Comparison of ENCODE assay signal across 13 cellular contexts in the genomic region with DNA sequence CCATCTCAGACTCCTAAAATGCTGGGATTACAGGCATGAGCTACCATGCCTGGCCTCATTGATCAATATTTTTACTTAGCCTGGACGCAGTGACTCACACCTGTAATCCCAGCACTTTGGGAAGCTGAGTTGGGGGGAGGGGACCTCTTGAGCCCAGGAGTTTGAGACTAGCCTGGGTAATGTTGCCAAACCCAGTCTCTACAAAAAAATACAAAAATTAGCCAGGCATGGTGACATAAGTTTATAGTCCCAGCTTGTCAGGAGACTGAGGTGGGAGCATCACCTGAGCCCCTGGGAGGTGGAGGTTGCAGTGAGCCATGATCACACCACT. TPM values are rescaled to one million over a fixed set of nuclear protein-coding genes. Genes with fewer than 3 reads are reported as not detected.
A peak's percentile ranks its signal among the peaks of the same experiment; 100 is the strongest.
DNase-seq lines count a peak whose midpoint lies in the region; ATAC-seq and TF ChIP-seq lines count a peak whose summit lies in the region.
"Had no signal": no experiment of that assay in that cellular context is flagged by ENCODE, and none has a peak within 500 bp of the region (broad histone marks: within the 10 kb centered on the region; RNA-seq: fewer than 3 reads in every experiment).

No MANE protein-coding gene starts in this region.

- peaks cover 43% of the 10 kb centered on the region for H3K4me1 Mint-ChIP-seq in HFFc6 (ENCODE audit: low read depth)
- H3K4me1 Mint-ChIP-seq in activated T-helper 17 cell treated with anti-CD3 and anti-CD28 coated beads, Interleukin-2, amount 50 U/mL, for 72 hours = peaks cover 28% of the 10 kb centered on the region

- H3K9me3 ChIP-seq in mesodermal cell (ENCODE audit: control insufficient read depth, low read length) (peaks cover 3% of the 10 kb centered on the region), Peyer's patch (no peaks in the 10 kb centered on the region)
- H3K9me3 ChIP-seq: mucosa of descending colon had no signal

- ATAC-seq in activated T-helper 17 cell treated with anti-CD3 and anti-CD28 coated beads, Interleukin-2, amount 50 U/mL, for 72 hours (replicated peaks) = no peak
- no peak for ATAC-seq in GM21717 (IDR thresholded peaks at IDR 0.05; ENCODE audit: unreplicated experiment)
- no peak for ATAC-seq in HG03045 (IDR thresholded peaks at IDR 0.05; ENCODE audit: unreplicated experiment)
- ATAC-seq: mucosa of descending colon had no signal

- H3K36me3 Mint-ChIP-seq in HFFc6 (ENCODE audit: low read depth) = peaks cover 30% of the 10 kb centered on the region
- peaks cover 70% of the 10 kb centered on the region for H3K36me3 Mint-ChIP-seq in activated T-helper 17 cell treated with anti-CD3 and anti-CD28 coated beads, Interleukin-2, amount 50 U/mL, for 72 hours (ENCODE audit: low read depth)

- H3K4me3 ChIP-seq in mesodermal cell (ENCODE audit: extremely low read depth, insufficient read depth, low read length, poor library complexity, severe bottlenecking) = peak overlapping the region; percentile 90
- H3K4me3 ChIP-seq in Peyer's patch = no peak overlapping the region
- H3K4me3 ChIP-seq: mucosa of descending colon had no signal

- DNase-seq in HFFc6 (no peak), EL (no peak), Peyer's patch (no peak)
- DNase-seq: brain microvascular endothelial cell; DMS79 treated with DMSO at 0.1 percent for 48 hours; mucosa of descending colon; NCI-H510A; stimulated activated CD4-positive, alpha-beta T cell treated with anti-CD3 and anti-CD28 coated beads, Interleukin-15, amount 100 ng/mL, for 24 hours had no signal

- H3K27me3 Mint-ChIP-seq in HFFc6 (ENCODE audit: insufficient read depth) = peaks cover 5% of the 10 kb centered on the region
- no peaks in the 10 kb centered on the region for H3K27me3 Mint-ChIP-seq in activated T-helper 17 cell treated with anti-CD3 and anti-CD28 coated beads, Interleukin-2, amount 50 U/mL, for 72 hours

- TF ChIP-seq POLR2A in Peyer's patch (IDR thresholded peaks at IDR 0.05) = no peak

- no CpG with 5 or more reads among the region's 1 CpG for WGBS in mesodermal cell (ENCODE audit: insufficient coverage in 2 of 2), 2 experiments

- H3K27ac ChIP-seq in C4-2B (peak overlapping the region; percentile 93), mesodermal cell (ENCODE audit: low read depth, low read length, severe bottlenecking) (no peak overlapping the region), Peyer's patch (no peak overlapping the region)
- H3K27ac ChIP-seq: brain microvascular endothelial cell had no signal

- H3K4me1 ChIP-seq in mesodermal cell (ENCODE audit: control insufficient read depth, insufficient read depth, low read length, poor library complexity, severe bottlenecking) = peaks cover 25% of the 10 kb centered on the region
- H3K4me1 ChIP-seq in Peyer's patch = peaks cover 0 to 18% (median 4%) of the 10 kb centered on the region in 4 donors

- peak overlapping the region; percentile 97 for H3K4me3 Mint-ChIP-seq in HFFc6
- H3K4me3 Mint-ChIP-seq in activated T-helper 17 cell treated with anti-CD3 and anti-CD28 coated beads, Interleukin-2, amount 50 U/mL, for 72 hours = peak overlapping the region; percentile 98

- H3K27ac Mint-ChIP-seq in HFFc6 = peak overlapping the region; percentile 97
- H3K27ac Mint-ChIP-seq in activated T-helper 17 cell treated with anti-CD3 and anti-CD28 coated beads, Interleukin-2, amount 50 U/mL, for 72 hours = peak overlapping the region; percentile 100

- no peaks in the 10 kb centered on the region for H3K27me3 ChIP-seq in Peyer's patch
- H3K27me3 ChIP-seq: brain microvascular endothelial cell had no signal

- TF ChIP-seq CTCF in C4-2B (conservative IDR thresholded peaks at IDR 0.05) = no peak
- no peak for TF ChIP-seq CTCF in HFFc6 (IDR thresholded peaks at IDR 0.05)
- no peak for TF ChIP-seq CTCF in Peyer's patch (IDR thresholded peaks at IDR 0.05)

- H3K9me3 Mint-ChIP-seq in HFFc6 = peaks cover 5% of the 10 kb centered on the region
- H3K9me3 Mint-ChIP-seq in activated T-helper 17 cell treated with anti-CD3 and anti-CD28 coated beads, Interleukin-2, amount 50 U/mL, for 72 hours = peaks cover 4% of the 10 kb centered on the region

- H3K36me3 ChIP-seq in mesodermal cell (ENCODE audit: control insufficient read depth, insufficient read depth, low read length) (peaks cover 54% of the 10 kb centered on the region), Peyer's patch (no peaks in the 10 kb centered on the region)
- H3K36me3 ChIP-seq: brain microvascular endothelial cell had no signal

RNA-seq across cellular contexts. Expression of a gene that starts 1.9 kb away (rescaled TPM):
- total RNA-seq in HFFc6 (2021; fragmentation: NEBNext Ultra II Directional; extraction: Animal tissue kit (Norgen Biotek cat#: 25700)) = 100 to 1,000 TPM; 158 to 181 (median 175) TPM
- total RNA-seq in activated T-helper 17 cell treated with anti-CD3 and anti-CD28 coated beads, Interleukin-2, amount 50 U/mL, for 72 hours = 100 to 1,000 TPM; 151 to 184 TPM
- 161 TPM for polyA plus RNA-seq in mesodermal cell (2013, experiment 1 of 2)
- 149 TPM for polyA plus RNA-seq in mesodermal cell (2013, experiment 2 of 2)
- 10 to 100 TPM; 35.9 to 73.4 (median 40.3) TPM for total RNA-seq in Peyer's patch

RNA-seq across cellular contexts. Expression of a gene that starts 18.9 kb away (rescaled TPM):
- total RNA-seq in HFFc6 (2021; fragmentation: NEBNext Ultra II Directional; extraction: Animal tissue kit (Norgen Biotek cat#: 25700)) = 10 to 100 TPM; 43.9 to 66.1 (median 55.2) TPM
- 100 to 1,000 TPM; 117 to 166 TPM for total RNA-seq in activated T-helper 17 cell treated with anti-CD3 and anti-CD28 coated beads, Interleukin-2, amount 50 U/mL, for 72 hours
- 16.0 TPM for polyA plus RNA-seq in mesodermal cell (2013, experiment 1 of 2)
- polyA plus RNA-seq in mesodermal cell (2013, experiment 2 of 2) = 13.8 TPM
- total RNA-seq in Peyer's patch = 10 to 100 TPM; 24.7 to 61.9 (median 42.4) TPM
